ENCODE assay signal across 22 cellular contexts in genomic region chr2:203796278-203796677, GRCh38.
"Had no signal": no experiment of that assay in that cellular context is flagged by ENCODE, and none has a peak within 500 bp of the region (broad histone marks: within the 10 kb centered on the region; RNA-seq: fewer than 3 reads in every experiment).

No MANE protein-coding gene starts in this region.

- H3K4me3 ChIP-seq: gastrocnemius medialis, heart left ventricle, lung, right lobe of liver, thoracic aorta had no signal

- H3K27ac ChIP-seq: gastrocnemius medialis, parathyroid adenoma, right lobe of liver, thoracic aorta, VCaP had no signal

- H3K36me3 Mint-ChIP-seq: stimulated activated effector memory CD8-positive, alpha-beta T cell treated with anti-CD3 and anti-CD28 coated beads, Interleukin-12 subunit alpha, Interleukin-12 subunit beta, amount 100 ng/mL, for 72 hours had no signal

- H3K27ac Mint-ChIP-seq: activated naive CD4-positive, alpha-beta T cell treated with anti-CD3 and anti-CD28 coated beads, Interleukin-2, amount 50 U/mL, for 72 hours; dendritic cell treated with granulocyte-macrophage colony-stimulating factor and Interleukin-4, amounts not matched to agents 40 ng/mL and 50 ng/mL, for 4 days; nephron; stimulated activated effector memory CD8-positive, alpha-beta T cell treated with anti-CD3 and anti-CD28 coated beads, Interleukin-12 subunit alpha, Interleukin-12 subunit beta, amount 100 ng/mL, for 72 hours had no signal

- H2AFZ ChIP-seq: parathyroid adenoma had no signal

- DNase-seq: activated CD4-positive, alpha-beta T cell treated with anti-CD3 and anti-CD28 coated beads for 1 hour; activated CD8-positive, alpha-beta memory T cell treated with anti-CD3 and anti-CD28 coated beads for 24 hours; activated CD8-positive, alpha-beta memory T cell treated with anti-CD3 and anti-CD28 coated beads, Interleukin-2, amount 50 U/mL, for 48 hours; activated effector memory CD4-positive, alpha-beta T cell treated with Interleukin-2 at 50 U/mL for 16 hours; activated T-cell treated with anti-CD3 and anti-CD28 coated beads, Interleukin-2, amount 50 U/mL, for 48 hours; effector CD8-positive, alpha-beta T cell; gastrocnemius medialis; heart left ventricle; kidney; right lobe of liver; stimulated activated CD4-positive, alpha-beta T cell treated with anti-CD3 and anti-CD28 coated beads, Interleukin-4, amount 100 ng/mL, for 24 hours; T1000 had no signal

- H3K36me3 ChIP-seq: gastrocnemius medialis, heart left ventricle, right lobe of liver, thoracic aorta had no signal

- H3K9ac ChIP-seq: parathyroid adenoma had no signal

- H3K27me3 ChIP-seq: gastrocnemius medialis, heart left ventricle, right lobe of liver had no signal

- H3K79me2 ChIP-seq: parathyroid adenoma had no signal

- H3K4me1 Mint-ChIP-seq: nephron had no signal

- H3K4me1 ChIP-seq: gastrocnemius medialis, parathyroid adenoma had no signal

- H3K9me3 ChIP-seq: right lobe of liver, thoracic aorta had no signal

- H3K4me3 Mint-ChIP-seq: dendritic cell treated with granulocyte-macrophage colony-stimulating factor and Interleukin-4, amounts not matched to agents 40 ng/mL and 50 ng/mL, for 4 days; nephron; stimulated activated effector memory CD8-positive, alpha-beta T cell treated with anti-CD3 and anti-CD28 coated beads, Interleukin-12 subunit alpha, Interleukin-12 subunit beta, amount 100 ng/mL, for 72 hours had no signal

- ATAC-seq: activated naive CD4-positive, alpha-beta T cell treated with anti-CD3 and anti-CD28 coated beads, Interleukin-2, amount 50 U/mL, for 72 hours; esophagus mucosa; gastrocnemius medialis; heart left ventricle; left lobe of liver; stimulated activated effector memory CD8-positive, alpha-beta T cell treated with anti-CD3 and anti-CD28 coated beads, Interleukin-12 subunit alpha, Interleukin-12 subunit beta, amount 100 ng/mL, for 72 hours had no signal

- H3K27me3 Mint-ChIP-seq: dendritic cell treated with granulocyte-macrophage colony-stimulating factor and Interleukin-4, amounts not matched to agents 40 ng/mL and 50 ng/mL, for 4 days had no signal
